22 cellular contexts compared by ENCODE assay signal in the genomic region with DNA sequence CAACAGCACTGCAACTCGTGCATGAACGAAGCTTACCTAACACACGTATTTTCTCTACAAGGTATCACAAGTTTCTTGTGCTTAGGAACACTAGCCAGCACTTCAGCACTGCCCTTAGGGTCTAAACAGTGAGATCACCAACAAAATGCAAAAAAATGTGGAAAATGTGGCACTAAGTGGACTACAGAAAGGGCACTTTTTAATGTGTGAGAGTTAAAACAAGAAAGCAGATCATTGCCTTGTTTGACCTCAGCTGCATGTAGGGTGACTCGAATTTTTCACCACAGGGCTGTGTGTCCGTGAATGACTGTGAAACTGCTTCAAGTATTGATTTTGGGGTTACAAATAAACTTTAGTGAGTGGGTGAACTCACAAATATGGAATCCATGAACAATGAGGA.
"Had no signal": no experiment of that assay in that cellular context is flagged by ENCODE, and none has a peak within 500 bp of the region (broad histone marks: within the 10 kb centered on the region; RNA-seq: fewer than 3 reads in every experiment).

No MANE protein-coding gene starts in this region.

- H3K36me3 Mint-ChIP-seq: activated CD8-positive, alpha-beta memory T cell treated with anti-CD3 and anti-CD28 coated beads, Interleukin-2, amount 10 ng/mL, durations not matched to agents 7 days and 5 days; activated naive CD8-positive, alpha-beta T cell treated with anti-CD3 and anti-CD28 coated beads, Interleukin-2, amount 10 ng/mL, durations not matched to agents 7 days and 5 days; brain; mesothelial cell of epicardium had no signal

- H3K9me3 Mint-ChIP-seq: activated CD4-positive, alpha-beta memory T cell treated with anti-CD3 and anti-CD28 coated beads, Interleukin-2, amount 10 ng/mL, durations not matched to agents 7 days and 5 days; activated naive CD8-positive, alpha-beta T cell treated with anti-CD3 and anti-CD28 coated beads, Interleukin-2, amount 10 ng/mL, durations not matched to agents 7 days and 5 days; brain; mesothelial cell of epicardium; nephron had no signal

- H3K36me3 ChIP-seq: colonic mucosa, lower lobe of right lung, uterus had no signal

- H3K4me3 ChIP-seq: colonic mucosa, lower lobe of right lung, uterus had no signal

- H3K27me3 Mint-ChIP-seq: activated CD4-positive, alpha-beta memory T cell treated with anti-CD3 and anti-CD28 coated beads, Interleukin-2, amount 10 ng/mL, durations not matched to agents 7 days and 5 days; activated CD8-positive, alpha-beta memory T cell treated with anti-CD3 and anti-CD28 coated beads, Interleukin-2, amount 10 ng/mL, durations not matched to agents 7 days and 5 days; activated naive CD8-positive, alpha-beta T cell treated with anti-CD3 and anti-CD28 coated beads, Interleukin-2, amount 10 ng/mL, durations not matched to agents 7 days and 5 days; brain had no signal

- H3K4me1 ChIP-seq: colonic mucosa, lower lobe of right lung, uterus had no signal

- DNase-seq: activated CD4-positive, alpha-beta memory T cell treated with anti-CD3 and anti-CD28 coated beads, Interleukin-2, amount 10 ng/mL, durations not matched to agents 7 days and 5 days; activated CD4-positive, alpha-beta T cell treated with anti-CD3 and anti-CD28 coated beads for 48 hours; activated CD4-positive, CD25-positive, alpha-beta regulatory T cell; activated CD8-positive, alpha-beta memory T cell treated with anti-CD3 and anti-CD28 coated beads, Interleukin-2, amount 10 ng/mL, durations not matched to agents 7 days and 5 days; activated naive CD4-positive, alpha-beta T cell treated with Interleukin-2 at 50 U/mL for 16 hours; activated naive CD8-positive, alpha-beta T cell treated with anti-CD3 and anti-CD28 coated beads, Interleukin-2, amount 10 ng/mL, durations not matched to agents 7 days and 5 days; central memory CD4-positive, alpha-beta T cell; colonic mucosa; left colon; lower lobe of right lung; nucleus accumbens; retina; stimulated activated CD4-positive, alpha-beta T cell treated with anti-CD3 and anti-CD28 coated beads, Interleukin-12 subunit alpha, Interleukin-12 subunit beta, amount 100 ng/mL, for 4 hours; stimulated activated CD4-positive, alpha-beta T cell treated with anti-CD3 and anti-CD28 coated beads, Interleukin-1b, Interleukin-23, amount 100 ng/mL, for 48 hours; stimulated activated CD8-positive, alpha-beta memory T cell treated with anti-CD3 and anti-CD28 coated beads, Interleukin-4, amount 100 ng/mL, for 48 hours; stimulated activated naive CD4-positive, alpha-beta T cell; T1000; uterus had no signal

- FAIRE-seq: islet of Langerhans had no signal

- H3K27ac Mint-ChIP-seq: activated CD4-positive, alpha-beta memory T cell treated with anti-CD3 and anti-CD28 coated beads, Interleukin-2, amount 10 ng/mL, durations not matched to agents 7 days and 5 days; activated CD8-positive, alpha-beta memory T cell treated with anti-CD3 and anti-CD28 coated beads, Interleukin-2, amount 10 ng/mL, durations not matched to agents 7 days and 5 days; activated naive CD8-positive, alpha-beta T cell treated with anti-CD3 and anti-CD28 coated beads, Interleukin-2, amount 10 ng/mL, durations not matched to agents 7 days and 5 days; brain; mesothelial cell of epicardium; nephron had no signal

- H3K4me3 Mint-ChIP-seq: activated CD4-positive, alpha-beta memory T cell treated with anti-CD3 and anti-CD28 coated beads, Interleukin-2, amount 10 ng/mL, durations not matched to agents 7 days and 5 days; activated CD8-positive, alpha-beta memory T cell treated with anti-CD3 and anti-CD28 coated beads, Interleukin-2, amount 10 ng/mL, durations not matched to agents 7 days and 5 days; activated naive CD8-positive, alpha-beta T cell treated with anti-CD3 and anti-CD28 coated beads, Interleukin-2, amount 10 ng/mL, durations not matched to agents 7 days and 5 days; brain; mesothelial cell of epicardium; nephron had no signal

- H3K9me3 ChIP-seq: colonic mucosa, lower lobe of right lung, uterus had no signal

- H3K27me3 ChIP-seq: colonic mucosa, uterus had no signal

- H3K4me1 Mint-ChIP-seq: activated CD4-positive, alpha-beta memory T cell treated with anti-CD3 and anti-CD28 coated beads, Interleukin-2, amount 10 ng/mL, durations not matched to agents 7 days and 5 days; activated CD8-positive, alpha-beta memory T cell treated with anti-CD3 and anti-CD28 coated beads, Interleukin-2, amount 10 ng/mL, durations not matched to agents 7 days and 5 days; activated naive CD8-positive, alpha-beta T cell treated with anti-CD3 and anti-CD28 coated beads, Interleukin-2, amount 10 ng/mL, durations not matched to agents 7 days and 5 days had no signal

- ATAC-seq: activated CD8-positive, alpha-beta memory T cell treated with anti-CD3 and anti-CD28 coated beads, Interleukin-2, amount 10 ng/mL, durations not matched to agents 7 days and 5 days; left colon; lower lobe of right lung had no signal

- H3K27ac ChIP-seq: colonic mucosa, lower lobe of right lung, uterus had no signal
